In genomic region chr17:76333673-76334505, GRCh38 we compare ENCODE assay signal across 17 cellular contexts.
"Had no signal": no experiment of that assay in that cellular context is flagged by ENCODE, and none has a peak within 500 bp of the region (broad histone marks: within the 10 kb centered on the region; RNA-seq: fewer than 3 reads in every experiment).

No MANE protein-coding gene starts in this region.

- H3K4me1 Mint-ChIP-seq: activated B cell treated with CpG ODN at 0.5 μM for 24 hours had no signal

- ATAC-seq: gastrocnemius medialis, left cardiac atrium, lower lobe of right lung, pancreas had no signal

- H3K4me3 Mint-ChIP-seq: activated B cell treated with CpG ODN at 0.5 μM for 24 hours; activated naive CD8-positive, alpha-beta T cell treated with anti-CD3 and anti-CD28 coated beads, Interleukin-2, amount 10 ng/mL, durations not matched to agents 7 days and 5 days; activated T-helper 1 cell treated with anti-CD3 and anti-CD28 coated beads, Interleukin-12 subunit alpha, Interleukin-12 subunit beta, Interleukin-2, Interleukin-4 antibody, amounts not matched to agents 30 ng/mL and 10 ng/mL and 1 ng/mL, durations not matched to agents 14 hours and 24 hours and 36 hours; stimulated activated naive CD8-positive, alpha-beta T cell treated with anti-CD3 and anti-CD28 coated beads, Interleukin-15, Interleukin-2, amounts not matched to agents 100 ng/mL and 50 ng/mL, for 24 hours; T-helper 1 cell treated with Interleukin-12 subunit alpha and Interleukin-12 subunit beta and Interleukin-4 antibody, amounts not matched to agents 30 μg/mL and 1 μg/mL, for 36 hours had no signal

- H3K9me3 Mint-ChIP-seq: activated B cell treated with CpG ODN at 0.5 μM for 24 hours; activated naive CD8-positive, alpha-beta T cell treated with anti-CD3 and anti-CD28 coated beads, Interleukin-2, amount 10 ng/mL, durations not matched to agents 7 days and 5 days; activated T-helper 1 cell treated with anti-CD3 and anti-CD28 coated beads, Interleukin-12 subunit alpha, Interleukin-12 subunit beta, Interleukin-2, Interleukin-4 antibody, amounts not matched to agents 30 ng/mL and 10 ng/mL and 1 ng/mL, durations not matched to agents 14 hours and 24 hours and 36 hours; stimulated activated naive CD8-positive, alpha-beta T cell treated with anti-CD3 and anti-CD28 coated beads, Interleukin-15, Interleukin-2, amounts not matched to agents 100 ng/mL and 50 ng/mL, for 24 hours; T-helper 1 cell treated with Interleukin-12 subunit alpha and Interleukin-12 subunit beta and Interleukin-4 antibody, amounts not matched to agents 30 μg/mL and 1 μg/mL, for 36 hours had no signal

- H3K27me3 ChIP-seq: gastrocnemius medialis, pancreas, suprapubic skin had no signal

- H3K27me3 Mint-ChIP-seq: activated B cell treated with CpG ODN at 0.5 μM for 24 hours; activated naive CD8-positive, alpha-beta T cell treated with anti-CD3 and anti-CD28 coated beads, Interleukin-2, amount 10 ng/mL, durations not matched to agents 7 days and 5 days; stimulated activated naive CD8-positive, alpha-beta T cell treated with anti-CD3 and anti-CD28 coated beads, Interleukin-15, Interleukin-2, amounts not matched to agents 100 ng/mL and 50 ng/mL, for 24 hours had no signal

- H3K4me3 ChIP-seq: gastrocnemius medialis, lower lobe of right lung, pancreas, suprapubic skin had no signal

- DNase-seq: activated B cell treated with CpG ODN at 0.5 μM for 24 hours; activated CD4-positive, alpha-beta T cell treated with anti-CD3 and anti-CD28 coated beads for 48 hours; activated CD8-positive, alpha-beta memory T cell treated with anti-CD3 and anti-CD28 coated beads, Interleukin-2, amount 50 U/mL, for 48 hours; activated naive CD4-positive, alpha-beta T cell; activated naive CD8-positive, alpha-beta T cell treated with anti-CD3 and anti-CD28 coated beads, Interleukin-2, amount 10 ng/mL, durations not matched to agents 7 days and 5 days; gastrocnemius medialis; left cardiac atrium; lower lobe of right lung; midbrain; pancreas; small intestine; stimulated activated CD4-positive, alpha-beta T cell treated with anti-CD3 and anti-CD28 coated beads, Interleukin-4, amount 100 ng/mL, for 4 hours; stimulated activated CD8-positive, alpha-beta memory T cell treated with anti-CD3 and anti-CD28 coated beads, Interleukin-4, amount 100 ng/mL, for 48 hours had no signal

- H3K27ac ChIP-seq: gastrocnemius medialis, lower lobe of right lung, pancreas, suprapubic skin had no signal

- H3K9me3 ChIP-seq: gastrocnemius medialis, lower lobe of right lung, pancreas, suprapubic skin had no signal

- H3K27ac Mint-ChIP-seq: activated B cell treated with CpG ODN at 0.5 μM for 24 hours; activated naive CD8-positive, alpha-beta T cell treated with anti-CD3 and anti-CD28 coated beads, Interleukin-2, amount 10 ng/mL, durations not matched to agents 7 days and 5 days; activated T-helper 1 cell treated with anti-CD3 and anti-CD28 coated beads, Interleukin-12 subunit alpha, Interleukin-12 subunit beta, Interleukin-2, Interleukin-4 antibody, amounts not matched to agents 30 ng/mL and 10 ng/mL and 1 ng/mL, durations not matched to agents 14 hours and 24 hours and 36 hours; stimulated activated naive CD8-positive, alpha-beta T cell treated with anti-CD3 and anti-CD28 coated beads, Interleukin-15, Interleukin-2, amounts not matched to agents 100 ng/mL and 50 ng/mL, for 24 hours; T-helper 1 cell treated with Interleukin-12 subunit alpha and Interleukin-12 subunit beta and Interleukin-4 antibody, amounts not matched to agents 30 μg/mL and 1 μg/mL, for 36 hours had no signal

- FAIRE-seq: pancreas, small intestine had no signal

- H3K4me1 ChIP-seq: lower lobe of right lung, suprapubic skin had no signal
